ENCODE assay signal across 30 cellular contexts in the genomic region with DNA sequence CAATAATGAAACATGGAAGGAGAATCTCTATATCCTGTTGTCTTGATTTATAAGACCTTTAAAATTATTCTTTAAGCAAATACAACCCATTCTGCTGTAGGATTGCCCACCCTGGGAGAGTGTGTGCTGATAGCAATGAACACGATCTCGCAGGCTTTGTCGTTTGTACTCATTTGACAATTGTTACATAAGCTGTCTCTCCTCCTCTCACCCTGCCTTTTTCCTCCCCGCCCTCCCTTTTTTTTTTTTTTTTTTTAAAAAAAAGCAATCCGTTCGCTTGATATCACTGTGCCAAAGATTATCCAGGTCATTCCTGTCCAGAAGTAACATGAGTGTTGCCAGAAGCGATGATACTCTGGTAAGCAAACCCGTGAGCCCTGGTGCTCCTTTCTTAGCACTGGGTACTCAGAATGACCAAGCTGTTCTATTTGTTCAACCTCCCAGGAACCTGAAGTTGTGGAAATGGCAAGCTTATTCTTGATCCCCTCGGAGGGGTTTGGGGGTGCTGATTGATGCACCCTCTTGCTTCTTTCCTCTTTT.
A peak's percentile ranks its signal among the peaks of the same experiment; 100 is the strongest.
DNase-seq lines count a peak whose midpoint lies in the region; ATAC-seq and TF ChIP-seq lines count a peak whose summit lies in the region.
"Had no signal": no experiment of that assay in that cellular context is flagged by ENCODE, and none has a peak within 500 bp of the region (broad histone marks: within the 10 kb centered on the region; RNA-seq: fewer than 3 reads in every experiment).

No MANE protein-coding gene starts in this region.

- H3K36me3 ChIP-seq in A673 (ENCODE audit: insufficient read depth, low read length, poor library complexity, severe bottlenecking) (peaks cover 100% of the 10 kb centered on the region), left lung (peaks cover 0 to 47% of the 10 kb centered on the region in 2 donors)

- H3K4me1 Mint-ChIP-seq in progenitor cell of endocrine pancreas (ENCODE audit: low read depth): peaks cover 26% of the 10 kb centered on the region
- H3K4me1 Mint-ChIP-seq: activated naive CD8-positive, alpha-beta T cell treated with anti-CD3 and anti-CD28 coated beads, Interleukin-2, amount 50 U/mL, for 24 hours; central memory CD8-positive, alpha-beta T cell; memory B cell; stimulated activated memory B cell treated with anti-CD40 and anti-IgM and Interleukin-4, amounts not matched to agents 10 μg/mL and 1 μg/mL and 100 μg/mL, for 72 hours; T-helper 17 cell had no signal

- intact Hi-C loops in A673 (cut with micrococcal nuclease; ENCODE audit: unreplicated experiment) (no loop called here), left lung (cut with DNase I) (no loop called here)

- TF ChIP-seq CTCF in A673 (conservative IDR thresholded peaks at IDR 0.05; ENCODE audit: low read depth, low read length) (no peak), left lung (IDR thresholded peaks at IDR 0.05) (no peak), progenitor cell of endocrine pancreas (IDR thresholded peaks at IDR 0.05; ENCODE audit: unreplicated experiment) (no peak)

- H3K9me3 ChIP-seq in A673 (ENCODE audit: low read depth, low read length, poor library complexity, severe bottlenecking) (no peaks in the 10 kb centered on the region), left lung (no peaks in the 10 kb centered on the region)
- H3K9me3 ChIP-seq: esophagus squamous epithelium, MG63, psoas muscle had no signal

- BruUV-seq in A673 (replicated peaks; lab: Mats Ljungman, UMichigan): no TSS peak

- H3K4me3 ChIP-seq in A673 (ENCODE audit: low read depth, low read length, poor library complexity, severe bottlenecking) (no peak overlapping the region), left lung (no peak overlapping the region)
- H3K4me3 ChIP-seq: esophagus squamous epithelium, MG63, psoas muscle had no signal

- POLR2A ChIA-PET in A673 (lab: Charles Lee; ENCODE audit: low non-redundant PET): no interaction called here

- H3K4me1 ChIP-seq in A673 (ENCODE audit: insufficient read depth, low read length, poor library complexity, severe bottlenecking) (peaks cover 42% of the 10 kb centered on the region), left lung (peaks cover 7 to 30% of the 10 kb centered on the region in 2 donors)
- H3K4me1 ChIP-seq: foreskin keratinocyte, psoas muscle had no signal

- peaks cover 46% of the 10 kb centered on the region for H3K36me3 Mint-ChIP-seq in progenitor cell of endocrine pancreas (ENCODE audit: insufficient read depth)
- H3K36me3 Mint-ChIP-seq: memory B cell; stimulated activated memory B cell treated with anti-CD40 and anti-IgM and Interleukin-4, amounts not matched to agents 10 μg/mL and 1 μg/mL and 100 μg/mL, for 72 hours had no signal

- CTCF ChIA-PET in A673 (lab: Charles Lee): no interaction called here

- peak overlapping the region; percentile 87 for H3K27ac Mint-ChIP-seq in progenitor cell of endocrine pancreas
- H3K27ac Mint-ChIP-seq: activated naive CD8-positive, alpha-beta T cell treated with anti-CD3 and anti-CD28 coated beads, Interleukin-2, amount 50 U/mL, for 24 hours; CD4-positive, alpha-beta T cell; HFFc6; memory B cell; stimulated activated memory B cell treated with anti-CD40 and anti-IgM and Interleukin-4, amounts not matched to agents 10 μg/mL and 1 μg/mL and 100 μg/mL, for 72 hours; T-helper 17 cell had no signal

- H3K4me3 Mint-ChIP-seq in progenitor cell of endocrine pancreas (ENCODE audit: low read depth): no peak overlapping the region
- H3K4me3 Mint-ChIP-seq: activated naive CD8-positive, alpha-beta T cell treated with anti-CD3 and anti-CD28 coated beads, Interleukin-2, amount 50 U/mL, for 24 hours; activated T-cell treated with anti-CD3 and anti-CD28 coated beads, Interleukin-2, amount 50 U/mL, for 4 hours; CD4-positive, alpha-beta T cell; central memory CD8-positive, alpha-beta T cell; HFFc6; memory B cell; stimulated activated memory B cell treated with anti-CD40 and anti-IgM and Interleukin-4, amounts not matched to agents 10 μg/mL and 1 μg/mL and 100 μg/mL, for 72 hours; T-helper 17 cell had no signal

- H3K27me3 Mint-ChIP-seq in progenitor cell of endocrine pancreas: no peaks in the 10 kb centered on the region
- H3K27me3 Mint-ChIP-seq: activated naive CD8-positive, alpha-beta T cell treated with anti-CD3 and anti-CD28 coated beads, Interleukin-2, amount 50 U/mL, for 24 hours; CD4-positive, alpha-beta T cell; stimulated activated memory B cell treated with anti-CD40 and anti-IgM and Interleukin-4, amounts not matched to agents 10 μg/mL and 1 μg/mL and 100 μg/mL, for 72 hours had no signal

- H3K27ac ChIP-seq in A673 (ENCODE audit: low read depth, low read length, poor library complexity, severe bottlenecking): peak overlapping the region; percentile 53
- peak overlapping the region in 1 of 2 donors; percentile 13 for H3K27ac ChIP-seq in left lung
- H3K27ac ChIP-seq: esophagus squamous epithelium, foreskin keratinocyte, psoas muscle had no signal

- H3K27me3 ChIP-seq in A673 (replicated peaks; ENCODE audit: insufficient read depth, low read depth, low read length, poor library complexity) (no peaks in the 10 kb centered on the region), left lung (no peaks in the 10 kb centered on the region)
- H3K27me3 ChIP-seq: esophagus squamous epithelium, foreskin keratinocyte, MG63 had no signal

- no peaks in the 10 kb centered on the region for H3K9me3 Mint-ChIP-seq in progenitor cell of endocrine pancreas (ENCODE audit: low read depth)
- H3K9me3 Mint-ChIP-seq: activated naive CD8-positive, alpha-beta T cell treated with anti-CD3 and anti-CD28 coated beads, Interleukin-2, amount 50 U/mL, for 24 hours; activated T-cell treated with anti-CD3 and anti-CD28 coated beads, Interleukin-2, amount 50 U/mL, for 4 hours; CD4-positive, alpha-beta T cell; central memory CD8-positive, alpha-beta T cell; HFFc6; stimulated activated memory B cell treated with anti-CD40 and anti-IgM and Interleukin-4, amounts not matched to agents 10 μg/mL and 1 μg/mL and 100 μg/mL, for 72 hours had no signal

- ATAC-seq in left lung (peak; percentile 38), HG02884 (IDR thresholded peaks at IDR 0.05; ENCODE audit: unreplicated experiment) (no peak)
- ATAC-seq: activated naive CD8-positive, alpha-beta T cell treated with anti-CD3 and anti-CD28 coated beads, Interleukin-2, amount 50 U/mL, for 24 hours; activated T-cell treated with anti-CD3 and anti-CD28 coated beads, Interleukin-2, amount 50 U/mL, for 4 hours; foreskin keratinocyte; psoas muscle; SK-N-SH treated with all-trans-retinoic acid at 6 μM for 48 hours; stimulated activated memory B cell treated with anti-CD40 and anti-IgM and Interleukin-4, amounts not matched to agents 10 μg/mL and 1 μg/mL and 100 μg/mL, for 72 hours; T-helper 17 cell had no signal

- DNase-seq in A673 (ENCODE audit: low spot score): no peak
- peak; percentile 29 for DNase-seq in amniotic epithelial cell (ENCODE audit: low read depth)
- DNase-seq in left lung: no peak
- no peak for DNase-seq in progenitor cell of endocrine pancreas (ENCODE audit: low spot score, unreplicated experiment)
- DNase-seq in stimulated activated CD4-positive, alpha-beta T cell treated with anti-CD3 and anti-CD28 coated beads, Interleukin-2, amount 100 ng/mL, for 24 hours: no peak
- DNase-seq in kidney tubule cell (ENCODE audit: low spot score): no peak
- DNase-seq: activated naive CD4-positive, alpha-beta T cell; activated naive CD8-positive, alpha-beta T cell treated with anti-CD3 and anti-CD28 coated beads, Interleukin-2, amount 50 U/mL, for 24 hours; activated T-cell treated with anti-CD3 and anti-CD28 coated beads, Interleukin-2, amount 50 U/mL, for 4 hours; CD4-positive, alpha-beta T cell; dermis blood vessel endothelial cell; DND-41; esophagus squamous epithelium; foreskin keratinocyte; GOT3; HFFc6; KBM-7; kidney; MG63; NCI-H2029 treated with DMSO at 0.1 percent for 48 hours; NCI-H526 treated with DMSO at 0.1 percent for 48 hours; NK-92 treated with Interleukin-12 subunit alpha and Interleukin-12 subunit beta, amount 100 ng/mL, for 24 hours; psoas muscle; substantia nigra; T-helper 17 cell had no signal
